8 cellular contexts compared by ENCODE assay signal in genomic region chr9:99057665-99058625, GRCh38. TPM values are rescaled to one million over a fixed set of nuclear protein-coding genes. Genes with fewer than 3 reads are reported as not detected.
DNase-seq lines count a peak whose midpoint lies in the region; ATAC-seq and TF ChIP-seq lines count a peak whose summit lies in the region.

No MANE protein-coding gene starts in this region.

- no peak for TF ChIP-seq POLR2A in right lobe of liver (IDR thresholded peaks at IDR 0.05)

- TF ChIP-seq CTCF in right lobe of liver (IDR thresholded peaks at IDR 0.05): no peak

- H3K27me3 ChIP-seq in right lobe of liver: no peaks in the 10 kb centered on the region

- WGBS in right lobe of liver (ENCODE audit: insufficient coverage, low coverage, low lambda C conversion rate, missing lambda C conversion rate): 39% methylated on average over 5 of the region's 7 CpGs

- no peaks in the 10 kb centered on the region for H3K36me3 ChIP-seq in right lobe of liver

- H3K9me3 ChIP-seq in right lobe of liver: no peaks in the 10 kb centered on the region

- H3K4me3 ChIP-seq in right lobe of liver: no peak overlapping the region

- H3K9me3 Mint-ChIP-seq in activated naive CD4-positive, alpha-beta T cell treated with anti-CD3 and anti-CD28 coated beads, Interleukin-2, amount 50 U/mL, for 24 hours: peaks cover 5% of the 10 kb centered on the region

- H3K4me3 Mint-ChIP-seq in activated naive CD4-positive, alpha-beta T cell treated with anti-CD3 and anti-CD28 coated beads, Interleukin-2, amount 50 U/mL, for 24 hours: peak overlapping the region; percentile 77

- H3K27ac ChIP-seq in right lobe of liver: peak overlapping the region in 2 of 3 donors; percentile 28 to 50

- peak; percentile 61 for ATAC-seq in GM18861 (IDR thresholded peaks at IDR 0.05; ENCODE audit: unreplicated experiment)
- peak; percentile 66 for ATAC-seq in HG02981 (IDR thresholded peaks at IDR 0.05; ENCODE audit: unreplicated experiment)
- ATAC-seq in right lobe of liver: peak; percentile 46 to 63 (median 52)

- peaks cover 4% of the 10 kb centered on the region for H3K36me3 Mint-ChIP-seq in activated naive CD4-positive, alpha-beta T cell treated with anti-CD3 and anti-CD28 coated beads, Interleukin-2, amount 50 U/mL, for 24 hours

- DNase-seq in SIG-M5 treated with dmso at 0.1 percent for 504 hours (lab: John Stamatoyannopoulos, UW; ENCODE audit: unreplicated experiment) (peak; percentile 88), right lobe of liver (peak in 1 of 3 donors; percentile 53), DMS53 (lab: John Stamatoyannopoulos, UW) (no peak), NCI-H345 treated with DMSO at 0.1 percent for 48 hours (lab: John Stamatoyannopoulos, UW; ENCODE audit: unreplicated experiment) (no peak)
- peak; percentile 79 for DNase-seq in stimulated activated CD8-positive, alpha-beta memory T cell treated with anti-CD3 and anti-CD28 coated beads, Interleukin-4, amount 100 ng/mL, for 48 hours

- intact Hi-C loops in right lobe of liver (cut with DNase I): no loop called here

- H3K27ac Mint-ChIP-seq in activated naive CD4-positive, alpha-beta T cell treated with anti-CD3 and anti-CD28 coated beads, Interleukin-2, amount 50 U/mL, for 24 hours: peak overlapping the region; percentile 75

- H3K4me1 Mint-ChIP-seq in activated naive CD4-positive, alpha-beta T cell treated with anti-CD3 and anti-CD28 coated beads, Interleukin-2, amount 50 U/mL, for 24 hours: peaks cover 81% of the 10 kb centered on the region

- H3K27me3 Mint-ChIP-seq in activated naive CD4-positive, alpha-beta T cell treated with anti-CD3 and anti-CD28 coated beads, Interleukin-2, amount 50 U/mL, for 24 hours: no peaks in the 10 kb centered on the region

- peaks cover 0 to 3% (median 0%) of the 10 kb centered on the region in 4 donors for H3K4me1 ChIP-seq in right lobe of liver

RNA-seq across cellular contexts. Expression of gene TGFBR1, which starts 47.0 kb away (rescaled TPM):
- total RNA-seq in right lobe of liver: 10 to 100 TPM in 5 of 6 experiments, 1 to 10 TPM in 1; 9.6 to 26.4 (median 13.4) TPM

Comparison
In these comparisons a context has a peak if more than half of its experiments do, and no peak if none do; other contexts are left out.
1. DNase-seq: peak in SIG-M5 treated with dmso at 0.1 percent for 504 hours (single experiment) and stimulated activated CD8-positive, alpha-beta memory T cell treated with anti-CD3 and anti-CD28 coated beads, Interleukin-4, amount 100 ng/mL, for 48 hours (single experiment); none in DMS53 (single experiment) and NCI-H345 treated with DMSO at 0.1 percent for 48 hours (single experiment).
2. Peak in every context shown above with its lines, with median percentiles within 50 percentile points of each other: ATAC-seq.